Comparison of ENCODE assay signal across 22 cellular contexts in the genomic region with DNA sequence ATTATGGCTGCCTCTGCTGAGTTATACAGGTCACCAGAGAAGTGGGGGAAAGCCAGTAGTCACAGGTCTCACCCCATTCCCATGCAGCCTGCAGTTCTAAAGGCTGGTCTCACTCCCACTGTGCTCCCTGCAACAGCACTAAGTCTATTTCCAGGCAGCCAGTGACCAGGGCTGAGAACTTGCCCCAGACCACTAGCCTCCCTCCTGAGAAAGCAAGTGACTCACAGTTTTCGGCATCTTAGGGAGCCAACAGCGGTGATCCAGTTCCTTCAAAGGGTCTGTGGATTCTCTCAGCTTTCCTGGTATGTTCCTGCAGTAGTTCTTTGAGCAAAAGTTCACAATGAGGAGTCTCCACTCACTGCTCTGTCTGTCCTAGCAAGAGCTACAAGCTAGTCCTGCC.
"Had no signal": no experiment of that assay in that cellular context is flagged by ENCODE, and none has a peak within 500 bp of the region (broad histone marks: within the 10 kb centered on the region; RNA-seq: fewer than 3 reads in every experiment).

No MANE protein-coding gene starts in this region.

- H3K27ac ChIP-seq: cardiac muscle cell, colonic mucosa, right atrium auricular region, tibial nerve had no signal

- H3K4me1 Mint-ChIP-seq: activated B cell treated with CpG ODN at 0.5 μM for 24 hours; activated CD8-positive, alpha-beta memory T cell treated with anti-CD3 and anti-CD28 coated beads, Interleukin-2, amount 10 ng/mL, durations not matched to agents 7 days and 5 days; activated naive CD4-positive, alpha-beta T cell treated with anti-CD3 and anti-CD28 coated beads, Interleukin-2, amount 50 U/mL, for 24 hours; activated naive CD8-positive, alpha-beta T cell treated with anti-CD3 and anti-CD28 coated beads, Interleukin-2, amount 50 U/mL, for 24 hours; natural killer cell had no signal

- H3K4me3 Mint-ChIP-seq: activated B cell treated with CpG ODN at 0.5 μM for 24 hours; activated CD8-positive, alpha-beta memory T cell treated with anti-CD3 and anti-CD28 coated beads, Interleukin-2, amount 10 ng/mL, durations not matched to agents 7 days and 5 days; activated CD8-positive, alpha-beta T cell treated with anti-CD3 and anti-CD28 coated beads, Interleukin-2, amount 10 ng/mL, durations not matched to agents 7 days and 5 days; activated naive CD4-positive, alpha-beta T cell treated with anti-CD3 and anti-CD28 coated beads, Interleukin-2, amount 50 U/mL, for 24 hours; activated naive CD8-positive, alpha-beta T cell treated with anti-CD3 and anti-CD28 coated beads, Interleukin-2, amount 50 U/mL, for 24 hours; brain; natural killer cell had no signal

- H3K27me3 Mint-ChIP-seq: activated B cell treated with CpG ODN at 0.5 μM for 24 hours; activated CD8-positive, alpha-beta memory T cell treated with anti-CD3 and anti-CD28 coated beads, Interleukin-2, amount 10 ng/mL, durations not matched to agents 7 days and 5 days; activated naive CD4-positive, alpha-beta T cell treated with anti-CD3 and anti-CD28 coated beads, Interleukin-2, amount 50 U/mL, for 24 hours; activated naive CD8-positive, alpha-beta T cell treated with anti-CD3 and anti-CD28 coated beads, Interleukin-2, amount 50 U/mL, for 24 hours; brain had no signal

- ATAC-seq: activated CD8-positive, alpha-beta memory T cell treated with anti-CD3 and anti-CD28 coated beads, Interleukin-2, amount 10 ng/mL, durations not matched to agents 7 days and 5 days; activated CD8-positive, alpha-beta T cell treated with anti-CD3 and anti-CD28 coated beads, Interleukin-2, amount 10 ng/mL, durations not matched to agents 7 days and 5 days; activated naive CD8-positive, alpha-beta T cell treated with anti-CD3 and anti-CD28 coated beads, Interleukin-2, amount 50 U/mL, for 24 hours; natural killer cell had no signal

- DNase-seq: activated B cell treated with CpG ODN at 0.5 μM for 24 hours; activated CD8-positive, alpha-beta memory T cell treated with anti-CD3 and anti-CD28 coated beads, Interleukin-2, amount 10 ng/mL, durations not matched to agents 7 days and 5 days; activated CD8-positive, alpha-beta T cell treated with anti-CD3 and anti-CD28 coated beads, Interleukin-2, amount 10 ng/mL, durations not matched to agents 7 days and 5 days; activated naive CD8-positive, alpha-beta T cell treated with anti-CD3 and anti-CD28 coated beads, Interleukin-2, amount 50 U/mL, for 24 hours; activated T-cell treated with anti-CD3 and anti-CD28 coated beads, Interleukin-2, amount 50 U/mL, for 48 hours; amygdala; cerebellar nuclear complex; colonic mucosa; effector CD8-positive, alpha-beta T cell; glutamatergic neuron; kidney; natural killer cell; stimulated activated CD4-positive, alpha-beta T cell treated with anti-CD3 and anti-CD28 coated beads, Interleukin-15, amount 100 ng/mL, for 24 hours; stimulated activated CD4-positive, alpha-beta T cell treated with anti-CD3 and anti-CD28 coated beads, Interleukin-2, amount 100 ng/mL, for 24 hours; stimulated activated naive CD4-positive, alpha-beta T cell; T-helper 2 cell had no signal

- H3K9me3 Mint-ChIP-seq: activated B cell treated with CpG ODN at 0.5 μM for 24 hours; activated naive CD8-positive, alpha-beta T cell treated with anti-CD3 and anti-CD28 coated beads, Interleukin-2, amount 50 U/mL, for 24 hours; activated T-helper 2 cell treated with anti-CD3 and anti-CD28 coated beads, Interferon-gamma antibody, Interleukin-2, Interleukin-4, amounts not matched to agents 10 μg/mL and 5 μg/mL and 100 μg/mL, durations not matched to agents 14 hours and 24 hours and 36 hours had no signal

- H3K4me3 ChIP-seq: cardiac muscle cell, colonic mucosa, right atrium auricular region, tibial nerve had no signal

- H3K36me3 Mint-ChIP-seq: activated CD8-positive, alpha-beta memory T cell treated with anti-CD3 and anti-CD28 coated beads, Interleukin-2, amount 10 ng/mL, durations not matched to agents 7 days and 5 days; activated naive CD4-positive, alpha-beta T cell treated with anti-CD3 and anti-CD28 coated beads, Interleukin-2, amount 50 U/mL, for 24 hours; brain had no signal

- H3K27ac Mint-ChIP-seq: activated B cell treated with CpG ODN at 0.5 μM for 24 hours; activated CD8-positive, alpha-beta memory T cell treated with anti-CD3 and anti-CD28 coated beads, Interleukin-2, amount 10 ng/mL, durations not matched to agents 7 days and 5 days; activated CD8-positive, alpha-beta T cell treated with anti-CD3 and anti-CD28 coated beads, Interleukin-2, amount 10 ng/mL, durations not matched to agents 7 days and 5 days; activated naive CD4-positive, alpha-beta T cell treated with anti-CD3 and anti-CD28 coated beads, Interleukin-2, amount 50 U/mL, for 24 hours; activated naive CD8-positive, alpha-beta T cell treated with anti-CD3 and anti-CD28 coated beads, Interleukin-2, amount 50 U/mL, for 24 hours; activated T-helper 2 cell treated with anti-CD3 and anti-CD28 coated beads, Interferon-gamma antibody, Interleukin-2, Interleukin-4, amounts not matched to agents 10 μg/mL and 5 μg/mL and 100 μg/mL, durations not matched to agents 14 hours and 24 hours and 36 hours; brain; natural killer cell had no signal
